Comparison of ENCODE assay signal across 17 cellular contexts in genomic region chr9:77402286-77402685, GRCh38.
DNase-seq lines count a peak whose midpoint lies in the region; ATAC-seq, FAIRE-seq and TF ChIP-seq lines count a peak whose summit lies in the region.
"Had no signal": no experiment of that assay in that cellular context is flagged by ENCODE, and none has a peak within 500 bp of the region (broad histone marks: within the 10 kb centered on the region; RNA-seq: fewer than 3 reads in every experiment).

No MANE protein-coding gene starts in this region.

- no peaks in the 10 kb centered on the region for H3K27me3 Mint-ChIP-seq in astrocyte (ENCODE audit: low read depth, unreplicated experiment)
- H3K27me3 Mint-ChIP-seq: CD4-positive, alpha-beta memory T cell had no signal

- peak overlapping the region; percentile 1 for H3K4me2 ChIP-seq in astrocyte (ENCODE audit: low read length)
- H3K4me2 ChIP-seq in skeletal muscle satellite cell (ENCODE audit: low read length), result peak overlapping the region; percentile 67

- H3K4me1 Mint-ChIP-seq in astrocyte (ENCODE audit: low read depth, unreplicated experiment), result no peaks in the 10 kb centered on the region
- H3K4me1 Mint-ChIP-seq: CD4-positive, alpha-beta memory T cell had no signal

- no peaks in the 10 kb centered on the region for H3K9me3 Mint-ChIP-seq in astrocyte (ENCODE audit: unreplicated experiment)
- H3K9me3 Mint-ChIP-seq: CD4-positive, alpha-beta memory T cell had no signal

- no peak for TF ChIP-seq CTCF in astrocyte (IDR thresholded peaks at IDR 0.05; ENCODE audit: insufficient read depth, low read depth, low read length)
- TF ChIP-seq CTCF in fibroblast of mammary gland (conservative IDR thresholded peaks at IDR 0.05; ENCODE audit: control insufficient read depth, insufficient read depth, low read depth, low read length), result no peak

- FAIRE-seq in H54 (lab: Jason Lieb, UNC) (peak; percentile 91), astrocyte (lab: Jason Lieb, UNC) (no peak)
- FAIRE-seq: D721Med had no signal

- H3K9me3 ChIP-seq in astrocyte (ENCODE audit: insufficient read depth, low read depth, low read length) (no peaks in the 10 kb centered on the region), skeletal muscle satellite cell (replicated peaks; ENCODE audit: low read length) (no peaks in the 10 kb centered on the region)
- H3K9me3 ChIP-seq: BE2C, HAP-1, SJCRH30 had no signal

- no peak overlapping the region for H3K27ac Mint-ChIP-seq in astrocyte (ENCODE audit: unreplicated experiment)
- H3K27ac Mint-ChIP-seq: CD4-positive, alpha-beta memory T cell had no signal

- H3K36me3 ChIP-seq in astrocyte (ENCODE audit: insufficient read depth, low read length) (no peaks in the 10 kb centered on the region), skeletal muscle satellite cell (ENCODE audit: insufficient read depth, low read length) (no peaks in the 10 kb centered on the region)
- H3K36me3 ChIP-seq: SJCRH30 had no signal

- H2AFZ ChIP-seq in astrocyte (ENCODE audit: low read depth, low read length), result no peak overlapping the region

- no peak for TF ChIP-seq POLR2A in H54 (IDR thresholded peaks at IDR 0.05; ENCODE audit: low read depth, low read length)

- ATAC-seq in GM21381 (IDR thresholded peaks at IDR 0.05; ENCODE audit: unreplicated experiment), result no peak

- no peak overlapping the region for H3K4me3 Mint-ChIP-seq in astrocyte (ENCODE audit: unreplicated experiment)
- H3K4me3 Mint-ChIP-seq: CD4-positive, alpha-beta memory T cell had no signal

- no peaks in the 10 kb centered on the region for H4K20me1 ChIP-seq in astrocyte (ENCODE audit: insufficient read depth, low read length)

- DNase-seq in H54 (ENCODE audit: insufficient read length, low spot score), result no peak
- no peak for DNase-seq in astrocyte (ENCODE audit: low read depth)
- DNase-seq in fibroblast of mammary gland (ENCODE audit: low read depth), result peak; percentile 49
- DNase-seq in activated CD4-positive, alpha-beta T cell treated with anti-CD3 and anti-CD28 coated beads for 1 hour, result no peak
- no peak for DNase-seq in DMS53 treated with DMSO at 0.1 percent for 48 hours (lab: John Stamatoyannopoulos, UW; ENCODE audit: unreplicated experiment)
- DNase-seq: BE2C; CD4-positive, alpha-beta memory T cell; NCI-H1092; NCI-H69; NK-92 treated with Interleukin-12 subunit alpha and Interleukin-12 subunit beta, amount 100 ng/mL, for 24 hours; OCI-M1; RPMI8226; SJCRH30 had no signal

- H3K36me3 Mint-ChIP-seq in astrocyte (ENCODE audit: low read depth, unreplicated experiment), result peaks cover 9% of the 10 kb centered on the region

- H3K4me3 ChIP-seq in astrocyte (ENCODE audit: insufficient read depth, low read depth, low read length), result no peak overlapping the region
- no peak overlapping the region for H3K4me3 ChIP-seq in fibroblast of mammary gland (ENCODE audit: control insufficient read depth, low read depth, low read length)
- H3K4me3 ChIP-seq in skeletal muscle satellite cell (ENCODE audit: low read length), result no peak overlapping the region
- H3K4me3 ChIP-seq: HAP-1, SJCRH30 had no signal

- H3K4me1 ChIP-seq in astrocyte (ENCODE audit: insufficient read depth, low read length) (no peaks in the 10 kb centered on the region), skeletal muscle satellite cell (ENCODE audit: control insufficient read depth, insufficient read depth, low read length) (peaks cover 41% of the 10 kb centered on the region)
- H3K4me1 ChIP-seq: HAP-1, SJCRH30 had no signal

- H3K9ac ChIP-seq in astrocyte (ENCODE audit: low read length) (no peak overlapping the region), skeletal muscle satellite cell (ENCODE audit: low read depth, low read length) (peak overlapping the region; percentile 74)

- H3K79me2 ChIP-seq in astrocyte (ENCODE audit: insufficient read depth, low read length), result no peaks in the 10 kb centered on the region

- peak overlapping the region; percentile 22 for H3K27ac ChIP-seq in astrocyte (ENCODE audit: low read depth, low read length)
- H3K27ac ChIP-seq: SJCRH30 had no signal

- H3K27me3 ChIP-seq in astrocyte (ENCODE audit: insufficient read depth, low read length), result no peaks in the 10 kb centered on the region
- H3K27me3 ChIP-seq in skeletal muscle satellite cell (ENCODE audit: control insufficient read depth, insufficient read depth, low read length), result no peaks in the 10 kb centered on the region
- H3K27me3 ChIP-seq: BE2C, SJCRH30 had no signal
